Comparison of ENCODE assay signal across 18 cellular contexts in the genomic region with DNA sequence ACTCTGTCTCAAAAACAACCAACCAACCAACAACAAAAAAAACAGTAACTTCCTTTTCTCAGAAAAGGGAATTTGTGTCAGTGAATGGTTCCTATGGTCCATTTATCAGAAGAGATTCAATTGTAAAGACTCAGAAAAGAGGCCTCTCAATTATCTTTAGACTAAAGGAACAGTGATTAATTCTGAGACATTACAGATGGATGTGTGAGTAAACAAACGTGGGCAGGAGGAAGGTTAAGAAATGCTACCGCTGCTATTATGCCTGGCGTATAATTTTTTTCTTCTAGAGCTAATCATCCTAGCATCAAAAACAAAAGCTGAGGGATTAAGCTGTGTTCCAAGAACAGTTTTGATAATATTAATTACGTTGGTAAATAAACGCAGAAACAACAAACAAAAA.
"Had no signal": no experiment of that assay in that cellular context is flagged by ENCODE, and none has a peak within 500 bp of the region (broad histone marks: within the 10 kb centered on the region; RNA-seq: fewer than 3 reads in every experiment).

No MANE protein-coding gene starts in this region.

- H3K27ac Mint-ChIP-seq: activated CD4-positive, alpha-beta T cell treated with anti-CD3 and anti-CD28 coated beads for 36 hours; activated naive CD4-positive, alpha-beta T cell treated with anti-CD3 and anti-CD28 coated beads, Interleukin-2, amount 50 U/mL, for 24 hours; dendritic cell treated with granulocyte-macrophage colony-stimulating factor and Interleukin-4, amounts not matched to agents 40 ng/mL and 50 ng/mL, for 4 days; naive B cell; progenitor cell of endocrine pancreas; WTC11 had no signal

- H3K4me1 ChIP-seq: tibial artery had no signal

- H3K4me1 Mint-ChIP-seq: activated CD4-positive, alpha-beta T cell treated with anti-CD3 and anti-CD28 coated beads for 36 hours; activated naive CD4-positive, alpha-beta T cell treated with anti-CD3 and anti-CD28 coated beads, Interleukin-2, amount 50 U/mL, for 24 hours; naive B cell; neural crest cell had no signal

- H3K9me3 ChIP-seq: left ventricle myocardium inferior, tibial artery had no signal

- H3K27ac ChIP-seq: cardiac muscle cell, left ventricle myocardium inferior, tibial artery had no signal

- H3K4me3 Mint-ChIP-seq: activated CD4-positive, alpha-beta T cell treated with anti-CD3 and anti-CD28 coated beads for 36 hours; activated naive CD4-positive, alpha-beta T cell treated with anti-CD3 and anti-CD28 coated beads, Interleukin-2, amount 50 U/mL, for 24 hours; dendritic cell treated with granulocyte-macrophage colony-stimulating factor and Interleukin-4, amounts not matched to agents 40 ng/mL and 50 ng/mL, for 4 days; naive B cell; neural crest cell; WTC11 had no signal

- H3K27me3 ChIP-seq: cardiac muscle cell, tibial artery had no signal

- H3K27me3 Mint-ChIP-seq: activated CD4-positive, alpha-beta T cell treated with anti-CD3 and anti-CD28 coated beads for 36 hours; activated naive CD4-positive, alpha-beta T cell treated with anti-CD3 and anti-CD28 coated beads, Interleukin-2, amount 50 U/mL, for 24 hours; dendritic cell treated with granulocyte-macrophage colony-stimulating factor and Interleukin-4, amounts not matched to agents 40 ng/mL and 50 ng/mL, for 4 days; naive B cell; progenitor cell of endocrine pancreas had no signal

- DNase-seq: activated CD4-positive, alpha-beta T cell treated with anti-CD3 and anti-CD28 coated beads for 36 hours; activated CD4-positive, alpha-beta T cell treated with anti-CD3 and anti-CD28 coated beads, Interleukin-2, amount 50 U/mL, for 48 hours; activated gamma-delta T cell; effector CD8-positive, alpha-beta T cell; kidney glomerular epithelial cell; left ventricle myocardium inferior; naive B cell; stimulated activated CD4-positive, alpha-beta T cell treated with anti-CD3 and anti-CD28 coated beads, Interleukin-12 subunit alpha, Interleukin-12 subunit beta, amount 100 ng/mL, for 4 hours; stimulated activated CD4-positive, alpha-beta T cell treated with anti-CD3 and anti-CD28 coated beads, Interleukin-1b, Interleukin-23, amount 100 ng/mL, for 48 hours; stimulated activated CD8-positive, alpha-beta memory T cell treated with anti-CD3 and anti-CD28 coated beads, Interleukin-4, amount 100 ng/mL, for 48 hours; stimulated activated naive CD4-positive, alpha-beta T cell treated with Interleukin-2 at 50 U/mL for 16 hours; tibial artery had no signal

- H3K4me3 ChIP-seq: cardiac muscle cell, left ventricle myocardium inferior, tibial artery had no signal

- H3K36me3 Mint-ChIP-seq: activated naive CD4-positive, alpha-beta T cell treated with anti-CD3 and anti-CD28 coated beads, Interleukin-2, amount 50 U/mL, for 24 hours; naive B cell; WTC11 had no signal

- H3K9me3 Mint-ChIP-seq: activated naive CD4-positive, alpha-beta T cell treated with anti-CD3 and anti-CD28 coated beads, Interleukin-2, amount 50 U/mL, for 24 hours; dendritic cell treated with granulocyte-macrophage colony-stimulating factor and Interleukin-4, amounts not matched to agents 40 ng/mL and 50 ng/mL, for 4 days; naive B cell; neural crest cell; WTC11 had no signal

- ATAC-seq: activated CD4-positive, alpha-beta T cell treated with anti-CD3 and anti-CD28 coated beads for 36 hours; WTC11 had no signal

- H3K36me3 ChIP-seq: cardiac muscle cell, left ventricle myocardium inferior, tibial artery had no signal
